Comparison of ENCODE assay signal across 22 cellular contexts in the genomic region with DNA sequence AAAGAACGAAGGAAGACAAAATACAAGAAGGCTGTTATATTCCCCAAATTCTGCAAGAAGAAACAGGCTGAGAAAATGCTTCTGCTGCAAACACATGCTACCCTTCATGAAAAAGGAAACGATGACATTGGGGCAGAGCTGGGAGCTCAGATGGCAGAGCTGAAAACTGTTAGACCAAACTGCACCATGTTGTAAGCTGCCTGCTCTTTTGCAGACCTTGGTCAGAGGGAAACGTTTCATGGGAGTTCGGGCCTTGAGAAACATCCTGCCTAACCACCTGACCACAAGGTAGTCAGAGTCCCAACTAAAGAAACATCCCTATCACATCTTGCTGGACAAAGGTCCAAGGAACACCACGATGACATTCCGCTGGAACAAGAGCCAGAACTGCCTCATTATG.
DNase-seq lines count a peak whose midpoint lies in the region; ATAC-seq, FAIRE-seq and TF ChIP-seq lines count a peak whose summit lies in the region.
"Had no signal": no experiment of that assay in that cellular context is flagged by ENCODE, and none has a peak within 500 bp of the region (broad histone marks: within the 10 kb centered on the region; RNA-seq: fewer than 3 reads in every experiment).

No MANE protein-coding gene starts in this region.

- TF ChIP-seq CTCF in GM23338 (conservative IDR thresholded peaks at IDR 0.05; ENCODE audit: low read depth in 2 of 2) (no peak), NB4 (IDR thresholded peaks at IDR 0.05; ENCODE audit: low read depth, low read length) (no peak), bronchial epithelial cell (IDR thresholded peaks at IDR 0.05; ENCODE audit: insufficient read depth, low read length, severe bottlenecking) (no peak), esophagus muscularis mucosa (IDR thresholded peaks at IDR 0.05) (no peak)

- H4K20me1 ChIP-seq in GM23338 (replicated peaks; ENCODE audit: insufficient read depth): no peaks in the 10 kb centered on the region
- H4K20me1 ChIP-seq: BLaER1 treated with 17β-estradiol and CSF1 and Interleukin-3, amounts not matched to agents 10 nM and 100 nM had no signal

- peaks cover 2% of the 10 kb centered on the region for H3K27me3 Mint-ChIP-seq in GM23338 (ENCODE audit: insufficient read depth, low read depth, poor library complexity)
- H3K27me3 Mint-ChIP-seq in naive thymus-derived CD8-positive, alpha-beta T cell: peaks cover 0 to 3% (median 0%) of the 10 kb centered on the region in 5 donors
- H3K27me3 Mint-ChIP-seq: CD4-positive, alpha-beta T cell; T-cell had no signal

- no peaks in the 10 kb centered on the region for H3K9me2 ChIP-seq in GM23338 (ENCODE audit: insufficient read depth)

- intact Hi-C loops in esophagus muscularis mucosa (cut with DNase I): no loop called here

- H3K4me2 ChIP-seq in GM23338: no peak overlapping the region

- H3K79me2 ChIP-seq in ACC112 (ENCODE audit: control insufficient read depth, insufficient read depth, low read length, unreplicated experiment) (no peaks in the 10 kb centered on the region), GM23338 (replicated peaks; ENCODE audit: insufficient read depth) (no peaks in the 10 kb centered on the region)

- peaks cover 4% of the 10 kb centered on the region; the same call in 1 of the 3 replicates for H3K4me1 Mint-ChIP-seq in GM23338
- peaks cover 0 to 4% (median 0%) of the 10 kb centered on the region in 4 donors for H3K4me1 Mint-ChIP-seq in naive thymus-derived CD8-positive, alpha-beta T cell
- H3K4me1 Mint-ChIP-seq: T-cell had no signal

- H3K27ac Mint-ChIP-seq in GM23338: no peak overlapping the region
- H3K27ac Mint-ChIP-seq in naive thymus-derived CD8-positive, alpha-beta T cell: no peak overlapping the region
- H3K27ac Mint-ChIP-seq: CD4-positive, alpha-beta T cell; T-cell had no signal

- H2AFZ ChIP-seq in ACC112 (ENCODE audit: low read length, unreplicated experiment) (peak overlapping the region; percentile 29), GM23338 (peak overlapping the region; percentile 30; the same call in 1 of the 2 replicates)

- H3K27ac ChIP-seq in ACC112 (ENCODE audit: low read depth, low read length): no peak overlapping the region
- no peak overlapping the region for H3K27ac ChIP-seq in GM23338 (ENCODE audit: low read depth)
- no peak overlapping the region for H3K27ac ChIP-seq in esophagus muscularis mucosa (replicated peaks in 1 of 4)
- H3K27ac ChIP-seq: BLaER1 treated with 17β-estradiol and CSF1 and Interleukin-3, amounts not matched to agents 10 nM and 100 nM; SK-N-MC had no signal

- DNase-seq in GM23338 (ENCODE audit: low spot score) (no peak), NB4 (ENCODE audit: low read depth) (peak; percentile 62), bronchial epithelial cell (ENCODE audit: low read depth) (no peak), esophagus muscularis mucosa (ENCODE audit: extremely low spot score) (no peak), nucleus accumbens (lab: John Stamatoyannopoulos, UW) (no peak), left lobe of liver (ENCODE audit: low spot score) (no peak)
- DNase-seq in naive thymus-derived CD8-positive, alpha-beta T cell: no peak
- DNase-seq: CD4-positive, alpha-beta T cell; Karpas-422; NCI-H1092 treated with DMSO at 0.1 percent for 48 hours; NCI-H1436 treated with DMSO at 0.1 percent for 48 hours; NCI-H187 treated with DMSO at 0.1 percent for 48 hours; NCI-H2171 treated with DMSO at 0.1 percent for 48 hours; NCI-H524 treated with DMSO at 0.1 percent for 48 hours; NCI-H774; SIG-M5; T-cell had no signal

- H3K9me3 ChIP-seq in esophagus muscularis mucosa: no peaks in the 10 kb centered on the region

- H3K4me1 ChIP-seq in ACC112 (ENCODE audit: control insufficient read depth, insufficient read depth, low read length, unreplicated experiment) (no peaks in the 10 kb centered on the region), GM23338 (ENCODE audit: insufficient read depth) (no peaks in the 10 kb centered on the region), esophagus muscularis mucosa (no peaks in the 10 kb centered on the region)

- no peak for TF ChIP-seq POLR2A in NB4 (IDR thresholded peaks at IDR 0.05; ENCODE audit: extremely low read depth, insufficient read length)
- TF ChIP-seq POLR2A in esophagus muscularis mucosa (IDR thresholded peaks at IDR 0.05; ENCODE audit: low read depth): no peak

- H3K9me3 Mint-ChIP-seq in GM23338: no peaks in the 10 kb centered on the region; the same call in 2 of the 3 replicates
- peaks cover 0 to 4% (median 0%) of the 10 kb centered on the region in 9 donors for H3K9me3 Mint-ChIP-seq in naive thymus-derived CD8-positive, alpha-beta T cell
- H3K9me3 Mint-ChIP-seq: CD4-positive, alpha-beta T cell had no signal

- WGBS in esophagus muscularis mucosa: 87% methylated on average over 6 of the region's 6 CpGs

- no peak overlapping the region for H3K4me3 Mint-ChIP-seq in GM23338
- H3K4me3 Mint-ChIP-seq in naive thymus-derived CD8-positive, alpha-beta T cell: no peak overlapping the region
- H3K4me3 Mint-ChIP-seq: CD4-positive, alpha-beta T cell; T-cell had no signal

- H3K36me3 Mint-ChIP-seq in GM23338 (ENCODE audit: low read depth): no peaks in the 10 kb centered on the region
- peaks cover 0 to 5% (median 0%) of the 10 kb centered on the region in 3 donors for H3K36me3 Mint-ChIP-seq in naive thymus-derived CD8-positive, alpha-beta T cell
- H3K36me3 Mint-ChIP-seq: T-cell had no signal

- ATAC-seq in GM23338 (no peak), left lobe of liver (no peak)
- no peak for ATAC-seq in naive thymus-derived CD8-positive, alpha-beta T cell
- ATAC-seq: T-cell had no signal

- H3K4me3 ChIP-seq in ACC112 (ENCODE audit: low read depth, low read length) (no peak overlapping the region), GM23338 (no peak overlapping the region), NB4 (ENCODE audit: low read depth, low read length) (no peak overlapping the region), bronchial epithelial cell (ENCODE audit: low read depth, low read length) (no peak overlapping the region), esophagus muscularis mucosa (no peak overlapping the region)
- H3K4me3 ChIP-seq: BLaER1 treated with 17β-estradiol and CSF1 and Interleukin-3, amounts not matched to agents 10 nM and 100 nM; SK-N-MC had no signal

- POLR2A ChIA-PET in naive thymus-derived CD8-positive, alpha-beta T cell (lab: Charles Lee): interaction anchor here (0.7 kb wide), 1 partner anchor 284 kb away, joined by 3 read pairs; no protein-coding TSS in a partner anchor

- H3K27me3 ChIP-seq in ACC112 (ENCODE audit: insufficient read depth, low read length): no peaks in the 10 kb centered on the region
- H3K27me3 ChIP-seq in GM23338 (ENCODE audit: insufficient read depth): no peaks in the 10 kb centered on the region
- H3K27me3 ChIP-seq in bronchial epithelial cell (ENCODE audit: control insufficient read depth, insufficient read depth, low read length): no peaks in the 10 kb centered on the region
- H3K27me3 ChIP-seq in esophagus muscularis mucosa: no peaks in the 10 kb centered on the region
- H3K27me3 ChIP-seq: BLaER1 treated with 17β-estradiol and CSF1 and Interleukin-3, amounts not matched to agents 10 nM and 100 nM had no signal

- FAIRE-seq in bronchial epithelial cell (lab: Jason Lieb, UNC): peak; percentile 96
- FAIRE-seq: D721Med, H54 had no signal

- H3F3A ChIP-seq in GM23338 (replicated peaks; ENCODE audit: low read depth): no peaks in the 10 kb centered on the region

- no peak for TF ChIP-seq EP300 in esophagus muscularis mucosa (IDR thresholded peaks at IDR 0.05)

- H3K36me3 ChIP-seq in ACC112 (ENCODE audit: insufficient read depth, low read length) (no peaks in the 10 kb centered on the region), GM23338 (ENCODE audit: insufficient read depth) (no peaks in the 10 kb centered on the region), bronchial epithelial cell (ENCODE audit: control insufficient read depth, insufficient read depth, low read length) (no peaks in the 10 kb centered on the region), esophagus muscularis mucosa (no peaks in the 10 kb centered on the region)
- H3K36me3 ChIP-seq: BLaER1 treated with 17β-estradiol and CSF1 and Interleukin-3, amounts not matched to agents 10 nM and 100 nM had no signal

TF ChIP-seq in GM23338, 12 proteins besides CTCF, POLR2A, EP300 and RAD21 (continues in another document):
- TF ChIP-seq POLR2AphosphoS5 (IDR thresholded peaks at IDR 0.05; ENCODE audit: low read depth) (no peak), EZH2 (IDR thresholded peaks at IDR 0.05; ENCODE audit: low read depth, unreplicated experiment) (no peak), NANOG (IDR thresholded peaks at IDR 0.05; ENCODE audit: borderline replicate concordance) (no peak), STAT1 (IDR thresholded peaks at IDR 0.05; ENCODE audit: unreplicated experiment) (no peak), JUNB (IDR thresholded peaks at IDR 0.05; ENCODE audit: unreplicated experiment) (no peak)
